ENCODE assay signal across 20 cellular contexts in genomic region chr3:50483374-50483773, GRCh38. TPM values are rescaled to one million over a fixed set of nuclear protein-coding genes. Genes with fewer than 3 reads are reported as not detected.
DNase-seq lines count a peak whose midpoint lies in the region; ATAC-seq and TF ChIP-seq lines count a peak whose summit lies in the region.
"Had no signal": no experiment of that assay in that cellular context is flagged by ENCODE, and none has a peak within 500 bp of the region (broad histone marks: within the 10 kb centered on the region; RNA-seq: fewer than 3 reads in every experiment).

No MANE protein-coding gene starts in this region.

- no peaks in the 10 kb centered on the region for H3K9me3 Mint-ChIP-seq in effector memory CD8-positive, alpha-beta T cell
- H3K9me3 Mint-ChIP-seq: CD8-positive, alpha-beta memory T cell; T-helper 2 cell treated with Interferon-gamma antibody and Interleukin-4, amounts not matched to agents 5 μg/mL and 100 μg/mL, for 36 hours had no signal

- peaks cover 31 to 46% (median 34%) of the 10 kb centered on the region in 10 experiments for H3K4me1 ChIP-seq in BLaER1 treated with 17β-estradiol and CSF1 and Interleukin-3, amounts not matched to agents 10 nM and 100 nM
- H3K4me1 ChIP-seq in Loucy (ENCODE audit: insufficient read depth, low read length, poor library complexity, severe bottlenecking): peaks cover 24% of the 10 kb centered on the region
- no peaks in the 10 kb centered on the region for H3K4me1 ChIP-seq in hepatocyte (ENCODE audit: insufficient read depth)
- H3K4me1 ChIP-seq: A549 had no signal

- WGBS in hepatocyte (ENCODE audit: low lambda C conversion rate, missing lambda C conversion rate): 72% methylated on average over 6 of the region's 6 CpGs

- H3K4me3 Mint-ChIP-seq in effector memory CD8-positive, alpha-beta T cell: no peak overlapping the region
- H3K4me3 Mint-ChIP-seq: T-helper 2 cell treated with Interferon-gamma antibody and Interleukin-4, amounts not matched to agents 5 μg/mL and 100 μg/mL, for 36 hours had no signal

- no peak for ATAC-seq in effector memory CD8-positive, alpha-beta T cell (replicated peaks)
- ATAC-seq: A549 had no signal

- H3K9me3 ChIP-seq in BLaER1 treated with 17β-estradiol and CSF1 and Interleukin-3, amounts not matched to agents 10 nM and 100 nM (replicated peaks in 1 of 11): no peaks in the 10 kb centered on the region; a peak in 1 of 22 replicates
- H3K9me3 ChIP-seq in Loucy (ENCODE audit: insufficient read depth, low read depth, low read length): no peaks in the 10 kb centered on the region
- no peaks in the 10 kb centered on the region for H3K9me3 ChIP-seq in hepatocyte (ENCODE audit: low read depth)
- H3K9me3 ChIP-seq: A549 had no signal

- peaks cover 2% of the 10 kb centered on the region; the same call in 1 of the 2 replicates for H3F3A ChIP-seq in Loucy (ENCODE audit: low read depth)

- H3K36me3 Mint-ChIP-seq in effector memory CD8-positive, alpha-beta T cell (ENCODE audit: insufficient read depth): peaks cover 21% of the 10 kb centered on the region
- H3K36me3 Mint-ChIP-seq: CD8-positive, alpha-beta memory T cell had no signal

- peak overlapping the region; percentile 41 to 87 (median 77); a peak in 21 of 22 replicates for H3K4me2 ChIP-seq in BLaER1 treated with 17β-estradiol and CSF1 and Interleukin-3, amounts not matched to agents 10 nM and 100 nM
- peak overlapping the region; percentile 41 for H3K4me2 ChIP-seq in Loucy (ENCODE audit: low read depth, low read length, poor library complexity, severe bottlenecking)
- H3K4me2 ChIP-seq in hepatocyte: no peak overlapping the region
- H3K4me2 ChIP-seq: A549 had no signal

- H4K20me1 ChIP-seq in BLaER1 treated with 17β-estradiol and CSF1 and Interleukin-3, amounts not matched to agents 10 nM and 100 nM: peaks cover 0 to 8% (median 0%) of the 10 kb centered on the region in 11 experiments; a peak in 1 of 22 replicates
- H4K20me1 ChIP-seq in Loucy (ENCODE audit: insufficient read depth, low read length, poor library complexity, severe bottlenecking): no peaks in the 10 kb centered on the region
- no peaks in the 10 kb centered on the region for H4K20me1 ChIP-seq in hepatocyte (ENCODE audit: insufficient read depth, poor library complexity, severe bottlenecking)

- no peak for TF ChIP-seq CTCF in Loucy (conservative IDR thresholded peaks at IDR 0.05; ENCODE audit: low read length)
- no peak for TF ChIP-seq CTCF in hepatocyte (IDR thresholded peaks at IDR 0.05; ENCODE audit: poor library complexity)

- H3K9me2 ChIP-seq in Loucy (replicated peaks; ENCODE audit: low read depth, low read length): no peaks in the 10 kb centered on the region
- H3K9me2 ChIP-seq in hepatocyte (replicated peaks; ENCODE audit: insufficient read depth): no peaks in the 10 kb centered on the region

- no peaks in the 10 kb centered on the region for H3K27me3 Mint-ChIP-seq in effector memory CD8-positive, alpha-beta T cell

- H3K27ac ChIP-seq in BLaER1 treated with 17β-estradiol and CSF1 and Interleukin-3, amounts not matched to agents 10 nM and 100 nM: no peak overlapping the region
- H3K27ac ChIP-seq in hepatocyte: no peak overlapping the region
- H3K27ac ChIP-seq: A549 had no signal

- no peak overlapping the region for H3K4me3 ChIP-seq in BLaER1 treated with 17β-estradiol and CSF1 and Interleukin-3, amounts not matched to agents 10 nM and 100 nM
- H3K4me3 ChIP-seq in Loucy (ENCODE audit: low read length, poor library complexity, severe bottlenecking) (no peak overlapping the region), hepatocyte (no peak overlapping the region)
- H3K4me3 ChIP-seq: A549 had no signal

- peak overlapping the region; percentile 66 to 81 for H3K27ac Mint-ChIP-seq in effector memory CD8-positive, alpha-beta T cell
- H3K27ac Mint-ChIP-seq: T-helper 2 cell treated with Interferon-gamma antibody and Interleukin-4, amounts not matched to agents 5 μg/mL and 100 μg/mL, for 36 hours had no signal

- no peak overlapping the region for H3K9ac ChIP-seq in BLaER1 treated with 17β-estradiol and CSF1 and Interleukin-3, amounts not matched to agents 10 nM and 100 nM
- no peak overlapping the region for H3K9ac ChIP-seq in Loucy (ENCODE audit: low read depth, low read length, poor library complexity, severe bottlenecking)

- no peaks in the 10 kb centered on the region for H3K36me3 ChIP-seq in BLaER1 treated with 17β-estradiol and CSF1 and Interleukin-3, amounts not matched to agents 10 nM and 100 nM
- H3K36me3 ChIP-seq in Loucy (ENCODE audit: insufficient read depth, low read length) (no peaks in the 10 kb centered on the region), hepatocyte (replicated peaks; ENCODE audit: insufficient read depth, low read depth) (no peaks in the 10 kb centered on the region)

- no peak overlapping the region for H2AFZ ChIP-seq in Loucy (ENCODE audit: low read length)
- H2AFZ ChIP-seq in hepatocyte: no peak overlapping the region

- H3K4me1 Mint-ChIP-seq in effector memory CD8-positive, alpha-beta T cell (ENCODE audit: low read depth in 2 of 2): peaks cover 35 to 50% of the 10 kb centered on the region in 2 donors

- DNase-seq in NCI-H2081 treated with DMSO at 0.1 percent for 48 hours (lab: John Stamatoyannopoulos, UW) (peak; percentile 18), hepatocyte (ENCODE audit: low spot score) (no peak), AML-193 (lab: John Stamatoyannopoulos, UW) (no peak), NCI-H82 treated with DMSO at 0.1 percent for 48 hours (lab: John Stamatoyannopoulos, UW; ENCODE audit: unreplicated experiment) (no peak)
- DNase-seq in effector memory CD8-positive, alpha-beta T cell: no peak
- DNase-seq: C1 segment of cervical spinal cord; CD8-positive, alpha-beta memory T cell; GDM1; GOT3; NCI-H1436; NCI-H2107; NCI-H226; Right ventricle myocardium superior; SW 1271 had no signal

- H3K79me2 ChIP-seq in Loucy (ENCODE audit: insufficient read depth, low read length): no peaks in the 10 kb centered on the region
- no peaks in the 10 kb centered on the region for H3K79me2 ChIP-seq in hepatocyte

- no peaks in the 10 kb centered on the region for H3K27me3 ChIP-seq in BLaER1 treated with 17β-estradiol and CSF1 and Interleukin-3, amounts not matched to agents 10 nM and 100 nM
- no peaks in the 10 kb centered on the region for H3K27me3 ChIP-seq in Loucy (ENCODE audit: insufficient read depth, low read length, poor library complexity, severe bottlenecking)
- no peaks in the 10 kb centered on the region for H3K27me3 ChIP-seq in hepatocyte

RNA-seq across cellular contexts. Expression of gene CACNA2D2, which starts 20.1 kb away (rescaled TPM):
- total RNA-seq in hepatocyte: 0.87 and 1.2 TPM in 2 replicates
- polyA plus RNA-seq in hepatocyte: 1.4 and 1.5 TPM in 2 replicates
- total RNA-seq: Daoy, LHCN-M2 had no signal
